ENCODE assay signal across 19 cellular contexts in genomic region chr10:83862723-83863122, GRCh38.
"Had no signal": no experiment of that assay in that cellular context is flagged by ENCODE, and none has a peak within 500 bp of the region (broad histone marks: within the 10 kb centered on the region; RNA-seq: fewer than 3 reads in every experiment).

No MANE protein-coding gene starts in this region.

- H3K27ac Mint-ChIP-seq: activated CD4-positive, alpha-beta T cell treated with anti-CD3 and anti-CD28 coated beads, Interleukin-2, amount 10 ng/mL, durations not matched to agents 7 days and 5 days; activated CD8-positive, alpha-beta memory T cell treated with anti-CD3 and anti-CD28 coated beads, Interleukin-2, amount 10 ng/mL, durations not matched to agents 7 days and 5 days; activated CD8-positive, alpha-beta T cell treated with anti-CD3 and anti-CD28 coated beads for 36 hours; activated naive CD4-positive, alpha-beta T cell treated with anti-CD3 and anti-CD28 coated beads, Interleukin-2, amount 50 U/mL, for 24 hours; natural killer cell treated with Interleukin-12 subunit alpha and Interleukin-12 subunit beta and Interleukin-15 and Interleukin-18, amount 100 ng/mL, for 72 hours had no signal

- H3K36me3 Mint-ChIP-seq: activated CD8-positive, alpha-beta memory T cell treated with anti-CD3 and anti-CD28 coated beads, Interleukin-2, amount 10 ng/mL, durations not matched to agents 7 days and 5 days; activated naive CD4-positive, alpha-beta T cell treated with anti-CD3 and anti-CD28 coated beads, Interleukin-2, amount 50 U/mL, for 24 hours; natural killer cell treated with Interleukin-12 subunit alpha and Interleukin-12 subunit beta and Interleukin-15 and Interleukin-18, amount 100 ng/mL, for 72 hours had no signal

- H3K27me3 Mint-ChIP-seq: activated CD4-positive, alpha-beta T cell treated with anti-CD3 and anti-CD28 coated beads, Interleukin-2, amount 10 ng/mL, durations not matched to agents 7 days and 5 days; activated CD8-positive, alpha-beta memory T cell treated with anti-CD3 and anti-CD28 coated beads, Interleukin-2, amount 10 ng/mL, durations not matched to agents 7 days and 5 days had no signal

- H3K4me1 Mint-ChIP-seq: activated CD4-positive, alpha-beta T cell treated with anti-CD3 and anti-CD28 coated beads, Interleukin-2, amount 10 ng/mL, durations not matched to agents 7 days and 5 days; activated CD8-positive, alpha-beta memory T cell treated with anti-CD3 and anti-CD28 coated beads, Interleukin-2, amount 10 ng/mL, durations not matched to agents 7 days and 5 days; activated naive CD4-positive, alpha-beta T cell treated with anti-CD3 and anti-CD28 coated beads, Interleukin-2, amount 50 U/mL, for 24 hours had no signal

- ATAC-seq: activated CD8-positive, alpha-beta memory T cell treated with anti-CD3 and anti-CD28 coated beads, Interleukin-2, amount 10 ng/mL, durations not matched to agents 7 days and 5 days; activated CD8-positive, alpha-beta T cell treated with anti-CD3 and anti-CD28 coated beads for 36 hours; body of pancreas; foreskin keratinocyte; natural killer cell treated with Interleukin-12 subunit alpha and Interleukin-12 subunit beta and Interleukin-15 and Interleukin-18, amount 100 ng/mL, for 72 hours had no signal

- H3K4me3 Mint-ChIP-seq: activated CD4-positive, alpha-beta T cell treated with anti-CD3 and anti-CD28 coated beads, Interleukin-2, amount 10 ng/mL, durations not matched to agents 7 days and 5 days; activated CD8-positive, alpha-beta memory T cell treated with anti-CD3 and anti-CD28 coated beads, Interleukin-2, amount 10 ng/mL, durations not matched to agents 7 days and 5 days; activated CD8-positive, alpha-beta T cell treated with anti-CD3 and anti-CD28 coated beads for 36 hours; activated naive CD4-positive, alpha-beta T cell treated with anti-CD3 and anti-CD28 coated beads, Interleukin-2, amount 50 U/mL, for 24 hours; natural killer cell treated with Interleukin-12 subunit alpha and Interleukin-12 subunit beta and Interleukin-15 and Interleukin-18, amount 100 ng/mL, for 72 hours had no signal

- DNase-seq: activated CD4-positive, alpha-beta T cell treated with anti-CD3 and anti-CD28 coated beads, Interleukin-2, amount 10 ng/mL, durations not matched to agents 7 days and 5 days; activated CD4-positive, CD25-positive, alpha-beta regulatory T cell treated with anti-CD3 and anti-CD28 coated beads, Interleukin-2, amount 50 U/mL, for 72 hours; activated CD8-positive, alpha-beta memory T cell treated with anti-CD3 and anti-CD28 coated beads, Interleukin-2, amount 10 ng/mL, durations not matched to agents 7 days and 5 days; activated CD8-positive, alpha-beta T cell treated with anti-CD3 and anti-CD28 coated beads for 36 hours; activated gamma-delta T cell; activated T-cell treated with anti-CD3 and anti-CD28 coated beads for 4 hours; anterior cingulate cortex; body of pancreas; dermis blood vessel endothelial cell; effector CD8-positive, alpha-beta T cell; foreskin keratinocyte; ovary; stimulated activated CD4-positive, alpha-beta T cell treated with anti-CD3 and anti-CD28 coated beads, Interleukin-4, amount 100 ng/mL, for 1 hour; stimulated activated naive CD4-positive, alpha-beta T cell; testis; upper lobe of left lung; WERI-Rb-1 had no signal

- H3K9me3 Mint-ChIP-seq: activated CD4-positive, alpha-beta T cell treated with anti-CD3 and anti-CD28 coated beads, Interleukin-2, amount 10 ng/mL, durations not matched to agents 7 days and 5 days had no signal
